9 cellular contexts compared by ENCODE assay signal in genomic region chr10:77493851-77494788, GRCh38.
DNase-seq lines count a peak whose midpoint lies in the region; ATAC-seq, FAIRE-seq and TF ChIP-seq lines count a peak whose summit lies in the region.
"Had no signal": no experiment of that assay in that cellular context is flagged by ENCODE, and none has a peak within 500 bp of the region (broad histone marks: within the 10 kb centered on the region; RNA-seq: fewer than 3 reads in every experiment).

No MANE protein-coding gene starts in this region.

- TF ChIP-seq POLR2A in HCT116 (IDR thresholded peaks at IDR 0.05; ENCODE audit: borderline replicate concordance, extremely low read depth, insufficient read depth, insufficient read length), result no peak

- no TSS peak for BruUV-seq in HCT116 (replicated peaks; lab: Mats Ljungman, UMichigan)

- H3K27me3 ChIP-seq in HCT116 (ENCODE audit: insufficient read depth, low read length), result no peaks in the 10 kb centered on the region
- H3K27me3 ChIP-seq in keratinocyte (ENCODE audit: control insufficient read depth, extremely low read depth, insufficient read depth, low read length), result no peaks in the 10 kb centered on the region

- H3K36me3 ChIP-seq in HCT116 (ENCODE audit: control insufficient read depth in 1 of 2, insufficient read depth in 2 of 2, low read length in 2 of 2) (no peaks in the 10 kb centered on the region), keratinocyte (ENCODE audit: control insufficient read depth in 2 of 2, extremely low read depth in 1 of 2, insufficient read depth in 2 of 2, low read length in 2 of 2) (no peaks in the 10 kb centered on the region)

- FAIRE-seq in keratinocyte (lab: Jason Lieb, UNC), result no peak

- H3K4me2 ChIP-seq in HCT116 (ENCODE audit: low read length) (no peak overlapping the region), keratinocyte (ENCODE audit: control insufficient read depth, extremely low read depth, insufficient read depth, low read depth, low read length) (no peak overlapping the region)

- H3K79me2 ChIP-seq in HCT116 (ENCODE audit: insufficient read depth, low read length) (no peaks in the 10 kb centered on the region), keratinocyte (ENCODE audit: control insufficient read depth, insufficient read depth, low read length) (no peaks in the 10 kb centered on the region)

- no peaks in the 10 kb centered on the region for H3K9me2 ChIP-seq in HCT116 (ENCODE audit: insufficient read depth)

- H2AFZ ChIP-seq in HCT116 (ENCODE audit: low read depth, low read length, poor library complexity, severe bottlenecking) (no peak overlapping the region), keratinocyte (ENCODE audit: control insufficient read depth, low read length) (no peak overlapping the region)

- H3K9me3 ChIP-seq in HCT116 (ENCODE audit: control insufficient read depth in 1 of 2, insufficient read depth in 1 of 2, low read depth in 1 of 2, low read length in 2 of 2) (no peaks in the 10 kb centered on the region), keratinocyte (ENCODE audit: control insufficient read depth, low read depth, low read length) (no peaks in the 10 kb centered on the region)

- no peaks in the 10 kb centered on the region for H3K9me1 ChIP-seq in keratinocyte (ENCODE audit: control insufficient read depth, extremely low read depth, insufficient read depth, low read length)

- CTCF ChIA-PET in HCT116 (lab: Charles Lee), result interaction anchor here (0.7 to 2.2 kb wide), 6 partner anchors 9 to 320 kb away, joined by 3 to 22 read pairs (median 5); no protein-coding TSS in a partner anchor

- H3K4me3 ChIP-seq in HCT116 (replicated peaks in 1 of 2; ENCODE audit: low read depth in 1 of 2, low read length in 2 of 2) (no peak overlapping the region), keratinocyte (ENCODE audit: control insufficient read depth in 2 of 3, extremely low read depth in 1 of 3, insufficient read depth in 2 of 3, low read depth in 1 of 3, low read length in 3 of 3) (no peak overlapping the region)

- H3K27ac ChIP-seq in HCT116 (ENCODE audit: low read depth, low read length), result no peak overlapping the region
- no peak overlapping the region for H3K27ac ChIP-seq in keratinocyte (ENCODE audit: control insufficient read depth, insufficient read depth, low read length)

- intact Hi-C loops in HCT116 (cut with micrococcal nuclease), result loop anchor here (1.0 to 10.0 kb wide), 3 partner anchors 111 to 239 kb away; no protein-coding TSS in a partner anchor

- no peaks in the 10 kb centered on the region for H3K4me1 ChIP-seq in HCT116 (ENCODE audit: control insufficient read depth in 1 of 2, insufficient read depth in 2 of 2, low read length in 2 of 2)
- H3K4me1 ChIP-seq in keratinocyte (ENCODE audit: control insufficient read depth, extremely low read depth, insufficient read depth, low read length), result peaks cover 9% of the 10 kb centered on the region

- H4K20me1 ChIP-seq in HCT116 (ENCODE audit: insufficient read depth) (no peaks in the 10 kb centered on the region), keratinocyte (ENCODE audit: control insufficient read depth, extremely low read depth, insufficient read depth, low read length) (no peaks in the 10 kb centered on the region)

- peak; percentile 82 for ATAC-seq in HCT116
- peak; percentile 51 for ATAC-seq in SK-N-SH treated with all-trans-retinoic acid at 6 μM for 48 hours
- no peak for ATAC-seq in GM18517 (IDR thresholded peaks at IDR 0.05; ENCODE audit: unreplicated experiment)
- no peak for ATAC-seq in HG03108 (IDR thresholded peaks at IDR 0.05; ENCODE audit: unreplicated experiment)
- ATAC-seq in omental fat pad (ENCODE audit: low FRiP score), result no peak

- DNase-seq in AG09319 (ENCODE audit: extremely low read depth, low read depth) (no peak), HCT116 (ENCODE audit: low read depth, low spot score) (peak; percentile 32), keratinocyte (ENCODE audit: low read depth, low spot score) (no peak), epidermal melanocyte (ENCODE audit: insufficient read length, low spot score) (no peak), omental fat pad (ENCODE audit: low spot score) (no peak)
- DNase-seq: MV-4-11 had no signal

- RAD21 ChIA-PET in HCT116 (lab: Charles Lee; ENCODE audit: low non-redundant PET in 1 of 2, low total read pairs in 2 of 2, uncharacterized antibody in 2 of 2, unreplicated experiment in 2 of 2), result interaction anchor here in 1 of 2 experiments (0.9 kb wide), 1 partner anchor 147 kb away, joined by 3 read pairs; no protein-coding TSS in a partner anchor

- dilution Hi-C loops in keratinocyte (cut with MboI; ENCODE audit: extremely low pct_ligation_motif_present, low sequenced_read_pairs), result no loop called here

- TF ChIP-seq RAD21 in HCT116 (IDR thresholded peaks at IDR 0.05; ENCODE audit: low read depth), result peak; percentile 88

- POLR2A ChIA-PET in HCT116 (lab: Charles Lee), result no interaction called here

- TF ChIP-seq CTCF in AG09319 (IDR thresholded peaks at IDR 0.05; ENCODE audit: low read depth, low read length) (peak; percentile 33), HCT116 (IDR thresholded peaks at IDR 0.05 in 2 of 3, conservative IDR thresholded peaks at IDR 0.05 in 1 of 3; ENCODE audit: borderline replicate concordance in 1 of 3, insufficient read depth in 1 of 3, low read depth in 2 of 3, low read length in 2 of 3) (peak; percentile 42 to 71 (median 65)), keratinocyte (optimal IDR thresholded peaks at IDR 0.05 in 1 of 3, IDR thresholded peaks at IDR 0.05 in 1 of 3, conservative IDR thresholded peaks at IDR 0.05 in 1 of 3; ENCODE audit: extremely low read depth in 1 of 3, insufficient read depth in 2 of 3, low read length in 3 of 3) (peak; percentile 9 to 45 (median 24)), omental fat pad (IDR thresholded peaks at IDR 0.05) (no peak)

- no peak overlapping the region for H3K9ac ChIP-seq in HCT116 (ENCODE audit: low read length)
- H3K9ac ChIP-seq in keratinocyte (ENCODE audit: control insufficient read depth, extremely low read depth, insufficient read depth, low read length), result no peak overlapping the region

TF ChIP-seq in HCT116, 20 proteins besides CTCF, POLR2A, EP300 and RAD21 (continues in another document):
- TF ChIP-seq SIN3A (IDR thresholded peaks at IDR 0.05; ENCODE audit: low read depth) (no peak), REST (IDR thresholded peaks at IDR 0.05; ENCODE audit: low read depth) (no peak), ELF1 (IDR thresholded peaks at IDR 0.05; ENCODE audit: borderline replicate concordance, low read depth) (no peak), SRF (IDR thresholded peaks at IDR 0.05; ENCODE audit: low read depth) (no peak)

TF ChIP-seq in SK-N-SH treated with all-trans-retinoic acid at 6 μM for 48 hours, 23 proteins besides CTCF, POLR2A, EP300 and RAD21:
- TF ChIP-seq ARNTL (CRISPR knock-in tag; IDR thresholded peaks at IDR 0.05; ENCODE audit: borderline replicate concordance, low read depth) (no peak), PPARA (CRISPR knock-in tag; IDR thresholded peaks at IDR 0.05; ENCODE audit: borderline replicate concordance) (no peak), ESRRG (CRISPR knock-in tag; IDR thresholded peaks at IDR 0.05) (no peak), BACH2 (CRISPR knock-in tag; IDR thresholded peaks at IDR 0.05; ENCODE audit: borderline replicate concordance) (no peak), RARB (CRISPR knock-in tag; IDR thresholded peaks at IDR 0.05) (no peak), POU6F1 (CRISPR knock-in tag; IDR thresholded peaks at IDR 0.05; ENCODE audit: borderline replicate concordance, low read depth) (no peak), GLIS3 (CRISPR knock-in tag; IDR thresholded peaks at IDR 0.05) (no peak), ZFP30 (CRISPR knock-in tag; IDR thresholded peaks at IDR 0.05) (no peak), CREB5 (CRISPR knock-in tag; IDR thresholded peaks at IDR 0.05; ENCODE audit: low read depth) (no peak), PATZ1 (CRISPR knock-in tag; IDR thresholded peaks at IDR 0.05; ENCODE audit: borderline replicate concordance) (no peak), ZNF565 (CRISPR knock-in tag; conservative IDR thresholded peaks at IDR 0.05; ENCODE audit: low read depth) (no peak), SNAI2 (CRISPR knock-in tag; IDR thresholded peaks at IDR 0.05) (no peak)

Comparison
In these comparisons a context has a peak if more than half of its experiments do, and no peak if none do; other contexts are left out.
1. CTCF ChIP-seq: peak in AG09319 (single experiment), HCT116 (3 of 3) and keratinocyte (3 of 3); none in omental fat pad (0 of 3).
2. ATAC-seq: peak in HCT116 (single experiment) and SK-N-SH treated with all-trans-retinoic acid at 6 μM for 48 hours (single experiment); none in GM18517 (single experiment), HG03108 (single experiment) and omental fat pad (single experiment).